ENCODE assay signal across 6 cellular contexts in genomic region chr1:1318131-1318652, GRCh38. TPM values are rescaled to one million over a fixed set of nuclear protein-coding genes. Genes with fewer than 3 reads are reported as not detected.
A peak's percentile ranks its signal among the peaks of the same experiment; 100 is the strongest.
DNase-seq lines count a peak whose midpoint lies in the region; ATAC-seq and TF ChIP-seq lines count a peak whose summit lies in the region.

No MANE protein-coding gene starts in this region.

- DNase-seq in GM04503 (ENCODE audit: low read depth) (peak; percentile 88), WTC11 (ENCODE audit: low spot score) (no peak), medulla oblongata (ENCODE audit: extremely low spot score) (peak; percentile 43), GM19240 (ENCODE audit: insufficient read length, low spot score) (no peak)
- no peak for DNase-seq in stimulated activated CD8-positive, alpha-beta memory T cell treated with anti-CD3 and anti-CD28 coated beads, Interleukin-4, amount 100 ng/mL, for 48 hours

- peaks cover 18% of the 10 kb centered on the region for H3K36me3 Mint-ChIP-seq in WTC11

- peak overlapping the region; percentile 79 for H3K27ac Mint-ChIP-seq in WTC11

- POLR2A ChIA-PET in WTC11 (lab: Charles Lee) = no interaction called here

- TF ChIP-seq CTCF in WTC11 (IDR thresholded peaks at IDR 0.05) = no peak

- H3K27me3 Mint-ChIP-seq in WTC11 (ENCODE audit: low read depth) = no peaks in the 10 kb centered on the region

- ATAC-seq in WTC11 = no peak
- no peak for ATAC-seq in HG02571 (IDR thresholded peaks at IDR 0.05; ENCODE audit: unreplicated experiment)

- H3K9me3 Mint-ChIP-seq in WTC11 = no peaks in the 10 kb centered on the region

- peaks cover 21% of the 10 kb centered on the region for H3K4me1 Mint-ChIP-seq in WTC11

- CTCF ChIA-PET in WTC11 (lab: Charles Lee) = no interaction called here

- H3K4me3 Mint-ChIP-seq in WTC11 = no peak overlapping the region

TF ChIP-seq in WTC11, 78 proteins besides CTCF, POLR2A, EP300 and RAD21:
- TF ChIP-seq PRRX2 (CRISPR knock-in tag; IDR thresholded peaks at IDR 0.05) = no peak
- TF ChIP-seq, protein P1, sequence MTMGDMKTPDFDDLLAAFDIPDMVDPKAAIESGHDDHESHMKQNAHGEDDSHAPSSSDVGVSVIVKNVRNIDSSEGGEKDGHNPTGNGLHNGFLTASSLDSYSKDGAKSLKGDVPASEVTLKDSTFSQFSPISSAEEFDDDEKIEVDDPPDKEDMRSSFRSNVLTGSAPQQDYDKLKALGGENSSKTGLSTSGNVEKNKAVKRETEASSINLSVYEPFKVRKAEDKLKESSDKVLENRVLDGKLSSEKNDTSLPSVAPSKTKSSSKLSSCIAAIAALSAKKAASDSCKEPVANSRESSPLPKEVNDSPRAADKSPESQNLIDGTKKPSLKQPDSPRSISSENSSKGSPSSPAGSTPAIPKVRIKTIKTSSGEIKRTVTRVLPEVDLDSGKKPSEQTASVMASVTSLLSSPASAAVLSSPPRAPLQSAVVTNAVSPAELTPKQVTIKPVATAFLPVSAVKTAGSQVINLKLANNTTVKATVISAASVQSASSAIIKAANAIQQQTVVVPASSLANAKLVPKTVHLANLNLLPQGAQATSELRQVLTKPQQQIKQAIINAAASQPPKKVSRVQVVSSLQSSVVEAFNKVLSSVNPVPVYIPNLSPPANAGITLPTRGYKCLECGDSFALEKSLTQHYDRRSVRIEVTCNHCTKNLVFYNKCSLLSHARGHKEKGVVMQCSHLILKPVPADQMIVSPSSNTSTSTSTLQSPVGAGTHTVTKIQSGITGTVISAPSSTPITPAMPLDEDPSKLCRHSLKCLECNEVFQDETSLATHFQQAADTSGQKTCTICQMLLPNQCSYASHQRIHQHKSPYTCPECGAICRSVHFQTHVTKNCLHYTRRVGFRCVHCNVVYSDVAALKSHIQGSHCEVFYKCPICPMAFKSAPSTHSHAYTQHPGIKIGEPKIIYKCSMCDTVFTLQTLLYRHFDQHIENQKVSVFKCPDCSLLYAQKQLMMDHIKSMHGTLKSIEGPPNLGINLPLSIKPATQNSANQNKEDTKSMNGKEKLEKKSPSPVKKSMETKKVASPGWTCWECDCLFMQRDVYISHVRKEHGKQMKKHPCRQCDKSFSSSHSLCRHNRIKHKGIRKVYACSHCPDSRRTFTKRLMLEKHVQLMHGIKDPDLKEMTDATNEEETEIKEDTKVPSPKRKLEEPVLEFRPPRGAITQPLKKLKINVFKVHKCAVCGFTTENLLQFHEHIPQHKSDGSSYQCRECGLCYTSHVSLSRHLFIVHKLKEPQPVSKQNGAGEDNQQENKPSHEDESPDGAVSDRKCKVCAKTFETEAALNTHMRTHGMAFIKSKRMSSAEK (CRISPR knock-in tag; IDR thresholded peaks at IDR 0.05; ENCODE audit: borderline replicate concordance) = no peak
- no peak for TF ChIP-seq ZNF138 (CRISPR knock-in tag; conservative IDR thresholded peaks at IDR 0.05)
- no peak for TF ChIP-seq FOXP4 (CRISPR knock-in tag; IDR thresholded peaks at IDR 0.05)
- no peak for TF ChIP-seq TEAD1 (CRISPR knock-in tag; IDR thresholded peaks at IDR 0.05)
- TF ChIP-seq, protein P2, sequence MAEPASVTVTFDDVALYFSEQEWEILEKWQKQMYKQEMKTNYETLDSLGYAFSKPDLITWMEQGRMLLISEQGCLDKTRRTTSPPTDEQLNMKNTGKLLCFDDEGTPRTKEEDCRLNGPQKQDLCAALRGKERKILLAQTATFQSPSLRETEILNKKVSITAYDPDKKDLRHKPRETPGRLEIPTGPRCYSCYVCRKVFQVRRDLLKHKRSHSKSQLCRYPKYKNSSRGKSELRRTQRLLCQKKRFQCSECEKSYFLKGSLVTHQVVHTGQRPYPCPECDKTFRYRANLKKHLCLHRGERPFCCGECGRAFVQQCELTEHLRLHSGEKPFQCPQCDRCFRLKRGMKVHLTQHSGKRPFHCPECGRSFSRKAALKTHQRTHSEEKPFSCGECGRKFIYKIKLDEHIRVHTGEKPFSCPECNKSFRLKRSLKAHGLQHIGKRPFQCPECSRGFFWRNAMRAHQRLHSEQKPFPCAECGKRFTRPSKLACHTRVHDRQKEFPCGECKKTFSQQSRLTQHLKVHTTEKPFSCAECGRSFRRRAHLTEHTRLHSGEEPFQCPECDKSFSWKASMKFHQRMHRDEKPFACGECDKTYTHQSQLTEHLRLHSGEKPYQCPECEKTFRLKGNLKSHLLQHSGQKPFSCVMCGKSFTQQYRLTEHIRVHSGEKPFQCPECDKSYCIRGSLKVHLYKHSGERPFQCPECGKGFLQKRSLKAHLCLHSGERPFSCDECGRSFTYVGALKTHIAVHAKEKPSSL (CRISPR knock-in tag; conservative IDR thresholded peaks at IDR 0.05) = no peak
- no peak for TF ChIP-seq ELF4 (CRISPR knock-in tag; IDR thresholded peaks at IDR 0.05; ENCODE audit: low read depth)
- no peak for TF ChIP-seq KAT7 (CRISPR knock-in tag; IDR thresholded peaks at IDR 0.05; ENCODE audit: borderline replicate concordance)
- TF ChIP-seq SOX15 (CRISPR knock-in tag; IDR thresholded peaks at IDR 0.05) = no peak
- TF ChIP-seq, protein P3, sequence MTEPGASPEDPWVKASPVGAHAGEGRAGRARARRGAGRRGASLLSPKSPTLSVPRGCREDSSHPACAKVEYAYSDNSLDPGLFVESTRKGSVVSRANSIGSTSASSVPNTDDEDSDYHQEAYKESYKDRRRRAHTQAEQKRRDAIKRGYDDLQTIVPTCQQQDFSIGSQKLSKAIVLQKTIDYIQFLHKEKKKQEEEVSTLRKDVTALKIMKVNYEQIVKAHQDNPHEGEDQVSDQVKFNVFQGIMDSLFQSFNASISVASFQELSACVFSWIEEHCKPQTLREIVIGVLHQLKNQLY (CRISPR knock-in tag; IDR thresholded peaks at IDR 0.05) = no peak
- TF ChIP-seq ZNF423 (CRISPR knock-in tag; IDR thresholded peaks at IDR 0.05) = no peak

RNA-seq across cellular contexts. Expression of gene INTS11, which starts 6.3 kb away (rescaled TPM):
- 144 to 170 TPM (median 160 TPM) in 3 replicates for total RNA-seq in WTC11 (2021)

RNA-seq across cellular contexts. Expression of gene CPTP, which starts 6.4 kb away (rescaled TPM):
- total RNA-seq in WTC11 (2021) = 10.3 to 14.4 TPM (median 12.3 TPM) in 3 replicates

RNA-seq across cellular contexts. Expression of gene PUSL1, which starts 9.8 kb away (rescaled TPM):
- 42.5 to 51.5 TPM (median 43.6 TPM) in 3 replicates for total RNA-seq in WTC11 (2021)

RNA-seq across cellular contexts. Expression of gene ACAP3, which starts 10.5 kb away (rescaled TPM):
- total RNA-seq in WTC11 (2021) = 25.1 to 42.2 TPM (median 30.7 TPM) in 3 replicates

RNA-seq across cellular contexts. Expression of gene TAS1R3, which starts 12.9 kb away (rescaled TPM):
- total RNA-seq in WTC11 (2021) = 0.18 to 0.22 TPM (median 0.21 TPM) in 3 replicates

Comparison
In these comparisons a context has a peak if more than half of its experiments do, and no peak if none do; other contexts are left out.
1. DNase-seq: peak in GM04503 (single experiment) and medulla oblongata (single experiment); none in WTC11 (single experiment), stimulated activated CD8-positive, alpha-beta memory T cell treated with anti-CD3 and anti-CD28 coated beads, Interleukin-4, amount 100 ng/mL, for 48 hours (single experiment) and GM19240 (single experiment).